In genomic region chr2:223837290-223838061, GRCh38 we compare ENCODE assay signal across 8 cellular contexts. TPM values are rescaled to one million over a fixed set of nuclear protein-coding genes. Genes with fewer than 3 reads are reported as not detected.
DNase-seq lines count a peak whose midpoint lies in the region; ATAC-seq lines count a peak whose summit lies in the region.

Gene AP1S3 (minus strand): TSS chr2:223837582. CDS start chr2:223837450, 132 bp downstream.

- no peaks in the 10 kb centered on the region for H3K27me3 ChIP-seq in muscle layer of duodenum (ENCODE audit: low read depth, low read length)

- H3K4me3 ChIP-seq in muscle layer of duodenum (ENCODE audit: low read depth in 1 of 2, low read length in 2 of 2): peak within 1 kb of the TSS; percentile 72 to 82

- peak; percentile 62 for DNase-seq in Caki2 (ENCODE audit: low read depth)
- DNase-seq in HK-2 (ENCODE audit: unreplicated experiment): peak; percentile 71
- peak; percentile 71 for DNase-seq in NOMO-1 treated with DMSO at 0.1 percent for 48 hours (lab: John Stamatoyannopoulos, UW; ENCODE audit: unreplicated experiment)
- peak; percentile 82 for DNase-seq in activated CD8-positive, alpha-beta memory T cell treated with anti-CD3 and anti-CD28 coated beads, Interleukin-2, amount 50 U/mL, for 48 hours
- DNase-seq in epithelial cell of prostate (ENCODE audit: low read depth, low spot score): peak; percentile 52
- DNase-seq in stimulated activated CD8-positive, alpha-beta memory T cell treated with anti-CD3 and anti-CD28 coated beads, Interleukin-7, amount 100 ng/mL, for 4 hours (ENCODE audit: low read depth in 2 of 2): peak; percentile 42 to 67

- H3K9me3 ChIP-seq in muscle layer of duodenum (ENCODE audit: control insufficient read depth in 1 of 2, low read length in 2 of 2): no peaks in the 10 kb centered on the region

- peaks cover 0 to 8% of the 10 kb centered on the region in 2 donors for H3K4me1 ChIP-seq in muscle layer of duodenum (ENCODE audit: control insufficient read depth in 1 of 2, insufficient read depth in 2 of 2, low read length in 2 of 2)

- H3K36me3 ChIP-seq in muscle layer of duodenum (ENCODE audit: control insufficient read depth in 1 of 2, insufficient read depth in 2 of 2, low read length in 2 of 2): no peaks in the 10 kb centered on the region

- in situ Hi-C loops in Caki2 (cut with HindIII; ENCODE audit: low pct_unique_long_range_greater_than_20kb, low sequenced_read_pairs): no loop called here

- H3K27ac ChIP-seq in epithelial cell of prostate (peak within 1 kb of the TSS; percentile 75), muscle layer of duodenum (ENCODE audit: low read length) (peak within 1 kb of the TSS; percentile 39)

- peak; percentile 74 for ATAC-seq in GM19463 (IDR thresholded peaks at IDR 0.05; ENCODE audit: unreplicated experiment)

RNA-seq across cellular contexts. Expression of gene AP1S3, which starts in this region (rescaled TPM):
- total RNA-seq in Caki2 (2014; rRNA removed; shearing (Covaris generic); ENCODE audit: low replicate concordance): 43.9 and 52.9 TPM in 2 replicates

Comparison
In these comparisons a context has a peak if more than half of its experiments do, and no peak if none do; other contexts are left out.
1. Peak in every context shown above with its lines: DNase-seq, ATAC-seq, H3K4me3 ChIP-seq and H3K27ac ChIP-seq.